ENCODE assay signal across 1 cellular context in the genomic region with DNA sequence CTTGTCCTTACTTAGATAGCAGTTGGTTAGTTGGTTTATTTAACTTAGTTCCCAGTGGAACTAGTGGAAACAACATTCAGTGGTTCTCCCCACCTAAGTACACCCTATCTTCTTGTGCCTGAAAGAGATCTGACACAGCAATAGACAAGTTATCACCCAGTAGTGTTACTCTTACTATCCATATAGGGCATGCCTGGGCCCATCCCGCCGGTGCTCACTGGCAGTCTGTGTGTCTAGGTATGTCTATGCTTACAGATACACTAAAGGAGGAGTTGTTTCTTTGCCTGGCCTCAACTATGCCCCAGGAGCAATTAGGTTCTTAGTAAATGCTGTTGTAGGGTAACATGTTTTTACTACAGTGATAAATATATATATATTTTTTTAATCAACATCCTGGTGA.
TF ChIP-seq lines count a peak whose summit lies in the region.

No MANE protein-coding gene starts in this region.

TF ChIP-seq in H1, 55 proteins besides CTCF, POLR2A, EP300 and RAD21:
- no peak for TF ChIP-seq HDAC6 (IDR thresholded peaks at IDR 0.05; ENCODE audit: low read depth, low read length)
- no peak for TF ChIP-seq TBP (IDR thresholded peaks at IDR 0.05; ENCODE audit: low read depth, low read length)
- TF ChIP-seq EZH2 (IDR thresholded peaks at IDR 0.05; ENCODE audit: low read depth, low read length, severe bottlenecking), result no peak
- no peak for TF ChIP-seq TAF7 (optimal IDR thresholded peaks at IDR 0.05; ENCODE audit: borderline replicate concordance, low read depth, low read length)
- TF ChIP-seq SIN3A (conservative IDR thresholded peaks at IDR 0.05 in 1 of 2, IDR thresholded peaks at IDR 0.05 in 1 of 2; ENCODE audit: low read depth in 1 of 2, low read length in 2 of 2), result no peak
- no peak for TF ChIP-seq TCF12 (IDR thresholded peaks at IDR 0.05; ENCODE audit: low read depth, low read length)
- no peak for TF ChIP-seq GABPA (IDR thresholded peaks at IDR 0.05; ENCODE audit: borderline replicate concordance, insufficient read depth, low read length)
- TF ChIP-seq, protein P1, sequence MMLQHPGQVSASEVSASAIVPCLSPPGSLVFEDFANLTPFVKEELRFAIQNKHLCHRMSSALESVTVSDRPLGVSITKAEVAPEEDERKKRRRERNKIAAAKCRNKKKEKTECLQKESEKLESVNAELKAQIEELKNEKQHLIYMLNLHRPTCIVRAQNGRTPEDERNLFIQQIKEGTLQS (IDR thresholded peaks at IDR 0.05; ENCODE audit: insufficient read depth, low read depth, low read length), result no peak
- TF ChIP-seq POLR2AphosphoS5 (IDR thresholded peaks at IDR 0.05; ENCODE audit: low read depth, low read length), result no peak
- no peak for TF ChIP-seq SIX5 (IDR thresholded peaks at IDR 0.05; ENCODE audit: low read depth, low read length)
- TF ChIP-seq, protein P2, sequence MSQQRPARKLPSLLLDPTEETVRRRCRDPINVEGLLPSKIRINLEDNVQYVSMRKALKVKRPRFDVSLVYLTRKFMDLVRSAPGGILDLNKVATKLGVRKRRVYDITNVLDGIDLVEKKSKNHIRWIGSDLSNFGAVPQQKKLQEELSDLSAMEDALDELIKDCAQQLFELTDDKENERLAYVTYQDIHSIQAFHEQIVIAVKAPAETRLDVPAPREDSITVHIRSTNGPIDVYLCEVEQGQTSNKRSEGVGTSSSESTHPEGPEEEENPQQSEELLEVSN (IDR thresholded peaks at IDR 0.05), result no peak
- no peak for TF ChIP-seq CEBPB (IDR thresholded peaks at IDR 0.05; ENCODE audit: low read depth, low read length)
- no peak for TF ChIP-seq RFX5 (IDR thresholded peaks at IDR 0.05; ENCODE audit: borderline replicate concordance, low read depth, low read length)
- TF ChIP-seq NRF1 (IDR thresholded peaks at IDR 0.05; ENCODE audit: low read depth, low read length), result no peak
- no peak for TF ChIP-seq HDAC2 (IDR thresholded peaks at IDR 0.05; ENCODE audit: borderline replicate concordance in 1 of 2, low read depth in 2 of 2, low read length in 2 of 2)
- TF ChIP-seq CTBP2 (IDR thresholded peaks at IDR 0.05; ENCODE audit: borderline replicate concordance, insufficient read depth, insufficient read length, low read length), result no peak
- TF ChIP-seq, protein P3, sequence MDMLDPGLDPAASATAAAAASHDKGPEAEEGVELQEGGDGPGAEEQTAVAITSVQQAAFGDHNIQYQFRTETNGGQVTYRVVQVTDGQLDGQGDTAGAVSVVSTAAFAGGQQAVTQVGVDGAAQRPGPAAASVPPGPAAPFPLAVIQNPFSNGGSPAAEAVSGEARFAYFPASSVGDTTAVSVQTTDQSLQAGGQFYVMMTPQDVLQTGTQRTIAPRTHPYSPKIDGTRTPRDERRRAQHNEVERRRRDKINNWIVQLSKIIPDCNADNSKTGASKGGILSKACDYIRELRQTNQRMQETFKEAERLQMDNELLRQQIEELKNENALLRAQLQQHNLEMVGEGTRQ (IDR thresholded peaks at IDR 0.05; ENCODE audit: low read length), result no peak
- no peak for TF ChIP-seq KDM1A (IDR thresholded peaks at IDR 0.05; ENCODE audit: borderline replicate concordance, low read length)
- TF ChIP-seq YY1 (IDR thresholded peaks at IDR 0.05; ENCODE audit: low read depth, low read length), result no peak
TF ChIP-seq in H1: peak in this region for 0.
